8 cellular contexts compared by ENCODE assay signal in genomic region chr12:82357340-82357739, GRCh38. TPM values are rescaled to one million over a fixed set of nuclear protein-coding genes. Genes with fewer than 3 reads are reported as not detected.
DNase-seq lines count a peak whose midpoint lies in the region; ATAC-seq and TF ChIP-seq lines count a peak whose summit lies in the region.

No MANE protein-coding gene starts in this region.

- no peaks in the 10 kb centered on the region for H3K9me3 ChIP-seq in duodenal mucosa (ENCODE audit: control insufficient read depth in 1 of 2, low read length in 2 of 2)

- peaks cover 24 to 31% of the 10 kb centered on the region in 2 donors for H3K4me1 ChIP-seq in duodenal mucosa (ENCODE audit: control insufficient read depth in 1 of 2, insufficient read depth in 2 of 2, low read length in 2 of 2)

- no peaks in the 10 kb centered on the region for H3K27me3 ChIP-seq in duodenal mucosa (ENCODE audit: control insufficient read depth in 1 of 2, insufficient read depth in 2 of 2, low read length in 2 of 2)

- ATAC-seq in natural killer cell, result no peak
- no peak for ATAC-seq in HG02623 (IDR thresholded peaks at IDR 0.05; ENCODE audit: unreplicated experiment)
- ATAC-seq in HG03039 (IDR thresholded peaks at IDR 0.05; ENCODE audit: unreplicated experiment), result no peak

- H3K9ac ChIP-seq in duodenal mucosa (ENCODE audit: low read depth in 1 of 2, low read length in 2 of 2), result peak overlapping the region; percentile 97 to 99

- peak overlapping the region; percentile 100 for H3K27ac Mint-ChIP-seq in natural killer cell

- intact Hi-C loops in natural killer cell (cut with micrococcal nuclease), result loop anchor here (10.0 kb wide), 1 partner anchor 327 kb away; the partner anchor contains the start of gene TMTC2

- peaks cover 12 to 32% of the 10 kb centered on the region in 2 donors for H3K36me3 ChIP-seq in duodenal mucosa (ENCODE audit: control insufficient read depth in 1 of 2, insufficient read depth in 2 of 2, low read length in 2 of 2)

- H3K36me3 Mint-ChIP-seq in natural killer cell, result peaks cover 21% of the 10 kb centered on the region

- H3K4me3 ChIP-seq in AG10803 (ENCODE audit: low read length) (peak overlapping the region; percentile 69), LNCaP clone FGC (ENCODE audit: low read depth, low read length) (peak overlapping the region; percentile 71), duodenal mucosa (ENCODE audit: low read depth in 1 of 2, low read length in 2 of 2) (peak overlapping the region; percentile 98 to 99)

- H3K9me3 Mint-ChIP-seq in natural killer cell, result no peaks in the 10 kb centered on the region

- H3K4me3 Mint-ChIP-seq in natural killer cell, result peak overlapping the region; percentile 96

- no peak overlapping the region for H3K27ac ChIP-seq in duodenal mucosa (ENCODE audit: low read depth, low read length)

- H3K4me1 Mint-ChIP-seq in natural killer cell, result peaks cover 53% of the 10 kb centered on the region in 2 donors

- DNase-seq in AG10803 (ENCODE audit: low read depth) (no peak), LNCaP clone FGC (ENCODE audit: low read depth) (no peak), natural killer cell (no peak), SIG-M5 treated with dmso at 0.1 percent for 504 hours (lab: John Stamatoyannopoulos, UW; ENCODE audit: unreplicated experiment) (no peak), pons (ENCODE audit: low spot score) (no peak)

- H3K27me3 Mint-ChIP-seq in natural killer cell (ENCODE audit: low read depth in 2 of 2), result no peaks in the 10 kb centered on the region

- TF ChIP-seq CTCF in AG10803 (conservative IDR thresholded peaks at IDR 0.05; ENCODE audit: low read length) (no peak), LNCaP clone FGC (IDR thresholded peaks at IDR 0.05; ENCODE audit: control insufficient read depth, extremely low read depth, insufficient read depth) (no peak), natural killer cell (IDR thresholded peaks at IDR 0.05) (no peak)

RNA-seq across cellular contexts. Expression of gene CCDC59, which starts 0.8 kb away (rescaled TPM):
- total RNA-seq in natural killer cell, result 100 to 1,000 TPM; 104 to 124 (median 105) TPM

RNA-seq across cellular contexts. Expression of gene METTL25, which starts 1.0 kb away (rescaled TPM):
- total RNA-seq in natural killer cell, result 10 to 100 TPM; 15.4 to 21.2 (median 17.8) TPM
